ENCODE assay signal across 25 cellular contexts in genomic region chr2:31131871-31132270, GRCh38. TPM values are rescaled to one million over a fixed set of nuclear protein-coding genes. Genes with fewer than 3 reads are reported as not detected.
"Had no signal": no experiment of that assay in that cellular context is flagged by ENCODE, and none has a peak within 500 bp of the region (broad histone marks: within the 10 kb centered on the region; RNA-seq: fewer than 3 reads in every experiment).

No MANE protein-coding gene starts in this region.

- H3K4me1 ChIP-seq: colonic mucosa, gastrocnemius medialis, prostate gland had no signal

- ATAC-seq: activated T-cell treated with anti-CD3 and anti-CD28 coated beads, Interleukin-2, amount 50 U/mL, for 72 hours; gastrocnemius medialis; left lobe of liver; naive thymus-derived CD8-positive, alpha-beta T cell; stimulated activated naive CD8-positive, alpha-beta T cell treated with anti-CD3 and anti-CD28 coated beads, Interleukin-15, Interleukin-2, amounts not matched to agents 100 U/mL and 50 U/mL, for 24 hours; T-helper 17 cell; upper lobe of right lung had no signal

- H3K27ac Mint-ChIP-seq: activated CD4-positive, alpha-beta memory T cell treated with anti-CD3 and anti-CD28 coated beads for 36 hours; activated naive CD4-positive, alpha-beta T cell treated with anti-CD3 and anti-CD28 coated beads for 36 hours; activated naive CD8-positive, alpha-beta T cell treated with anti-CD3 and anti-CD28 coated beads, Interleukin-2, amount 10 ng/mL, durations not matched to agents 7 days and 5 days; activated T-cell treated with anti-CD3 and anti-CD28 coated beads, Interleukin-2, amount 50 U/mL, for 72 hours; mesothelial cell of epicardium; naive thymus-derived CD8-positive, alpha-beta T cell; T-helper 17 cell had no signal

- H3K4me3 Mint-ChIP-seq: activated CD4-positive, alpha-beta memory T cell treated with anti-CD3 and anti-CD28 coated beads for 36 hours; activated naive CD4-positive, alpha-beta T cell treated with anti-CD3 and anti-CD28 coated beads for 36 hours; activated naive CD8-positive, alpha-beta T cell treated with anti-CD3 and anti-CD28 coated beads, Interleukin-2, amount 10 ng/mL, durations not matched to agents 7 days and 5 days; activated T-cell treated with anti-CD3 and anti-CD28 coated beads, Interleukin-2, amount 50 U/mL, for 72 hours; mesothelial cell of epicardium; naive thymus-derived CD8-positive, alpha-beta T cell; T-helper 17 cell had no signal

- H3K4me3 ChIP-seq: colonic mucosa, dorsolateral prefrontal cortex, esophagus muscularis mucosa, gastrocnemius medialis, lung, ovary, prostate gland, upper lobe of right lung had no signal

- H3K36me3 Mint-ChIP-seq: activated CD4-positive, alpha-beta memory T cell treated with anti-CD3 and anti-CD28 coated beads for 36 hours; activated naive CD8-positive, alpha-beta T cell treated with anti-CD3 and anti-CD28 coated beads, Interleukin-2, amount 10 ng/mL, durations not matched to agents 7 days and 5 days; mesothelial cell of epicardium; naive thymus-derived CD8-positive, alpha-beta T cell had no signal

- H3K27ac ChIP-seq: colonic mucosa, dorsolateral prefrontal cortex, esophagus muscularis mucosa, gastrocnemius medialis, ovary, prostate gland, upper lobe of right lung had no signal

- H3K9me3 Mint-ChIP-seq: activated CD4-positive, alpha-beta memory T cell treated with anti-CD3 and anti-CD28 coated beads for 36 hours; activated naive CD4-positive, alpha-beta T cell treated with anti-CD3 and anti-CD28 coated beads for 36 hours; activated naive CD8-positive, alpha-beta T cell treated with anti-CD3 and anti-CD28 coated beads, Interleukin-2, amount 10 ng/mL, durations not matched to agents 7 days and 5 days; activated T-cell treated with anti-CD3 and anti-CD28 coated beads, Interleukin-2, amount 50 U/mL, for 72 hours; mesothelial cell of epicardium; naive thymus-derived CD8-positive, alpha-beta T cell had no signal

- DNase-seq: activated CD4-positive, alpha-beta memory T cell treated with anti-CD3 and anti-CD28 coated beads for 36 hours; activated CD4-positive, alpha-beta T cell treated with anti-CD3 and anti-CD28 coated beads for 48 hours; activated CD4-positive, CD25-positive, alpha-beta regulatory T cell; activated effector memory CD4-positive, alpha-beta T cell treated with Interleukin-2 at 50 U/mL for 16 hours; activated naive CD4-positive, alpha-beta T cell treated with anti-CD3 and anti-CD28 coated beads for 36 hours; activated naive CD8-positive, alpha-beta T cell treated with anti-CD3 and anti-CD28 coated beads, Interleukin-2, amount 10 ng/mL, durations not matched to agents 7 days and 5 days; activated T-cell treated with anti-CD3 and anti-CD28 coated beads, Interleukin-2, amount 50 U/mL, for 72 hours; amygdala; colonic mucosa; dorsolateral prefrontal cortex; gastrocnemius medialis; head of caudate nucleus; hypothalamus; kidney; naive thymus-derived CD8-positive, alpha-beta T cell; ovary; stimulated activated CD4-positive, alpha-beta T cell treated with anti-CD3 and anti-CD28 coated beads, Interleukin-4, amount 100 ng/mL, for 4 hours; stimulated activated naive CD8-positive, alpha-beta T cell treated with anti-CD3 and anti-CD28 coated beads, Interleukin-15, Interleukin-2, amounts not matched to agents 100 U/mL and 50 U/mL, for 24 hours; T-helper 17 cell; upper lobe of right lung had no signal

- H3K9me3 ChIP-seq: colonic mucosa, esophagus muscularis mucosa, gastrocnemius medialis, ovary, prostate gland, upper lobe of right lung had no signal

- H3K27me3 ChIP-seq: ovary had no signal

- FAIRE-seq: kidney had no signal

- H3K36me3 ChIP-seq: colonic mucosa, esophagus muscularis mucosa, gastrocnemius medialis, ovary, prostate gland, upper lobe of right lung had no signal

RNA-seq across cellular contexts. Expression of gene GALNT14, which starts 6.4 kb away (rescaled TPM):
- total RNA-seq: activated naive CD8-positive, alpha-beta T cell treated with anti-CD3 and anti-CD28 coated beads, Interleukin-2, amount 10 ng/mL, durations not matched to agents 7 days and 5 days; T-helper 17 cell had no signal
- polyA plus RNA-seq: naive thymus-derived CD8-positive, alpha-beta T cell had no signal
